Comparison of ENCODE assay signal across 15 cellular contexts in the genomic region with DNA sequence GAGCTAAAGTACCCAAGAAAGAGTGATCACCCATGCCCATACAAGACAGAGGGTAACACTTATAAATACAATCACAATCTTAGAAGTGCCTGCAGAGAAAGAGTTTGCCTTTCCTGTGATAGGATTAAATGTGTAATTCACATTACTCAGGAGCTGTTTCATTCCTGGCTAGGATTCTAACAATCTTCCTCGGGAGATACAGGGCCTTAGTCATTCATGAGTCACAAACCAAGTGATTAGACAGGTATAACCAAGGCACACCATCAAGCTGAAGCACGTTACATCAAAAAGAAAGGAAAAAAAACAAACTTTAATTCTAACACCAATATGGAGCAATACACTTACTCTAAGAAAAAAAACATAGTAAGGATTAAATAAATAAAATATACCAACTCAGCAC. TPM values are rescaled to one million over a fixed set of nuclear protein-coding genes. Genes with fewer than 3 reads are reported as not detected.
A peak's percentile ranks its signal among the peaks of the same experiment; 100 is the strongest.
DNase-seq lines count a peak whose midpoint lies in the region; ATAC-seq and TF ChIP-seq lines count a peak whose summit lies in the region.
"Had no signal": no experiment of that assay in that cellular context is flagged by ENCODE, and none has a peak within 500 bp of the region (broad histone marks: within the 10 kb centered on the region; RNA-seq: fewer than 3 reads in every experiment).

No MANE protein-coding gene starts in this region.

- intact Hi-C loops in spleen (cut with DNase I; ENCODE audit: low total_unique reads): no loop called here

- 81 to 91% (median 85%) methylated on average over 2 of the region's 2 CpGs for WGBS in spleen, 5 donors

- H3K27ac ChIP-seq in RWPE2 (ENCODE audit: poor library complexity, severe bottlenecking) (peak overlapping the region; percentile 81), spleen (no peak overlapping the region)
- H3K27ac ChIP-seq: right atrium auricular region had no signal

- TF ChIP-seq CTCF in RWPE2 (IDR thresholded peaks at IDR 0.05; ENCODE audit: poor library complexity, severe bottlenecking) (no peak), spleen (IDR thresholded peaks at IDR 0.05 in 8 of 11, conservative IDR thresholded peaks at IDR 0.05 in 3 of 11) (no peak)

- DNase-seq in H4 (ENCODE audit: low spot score): peak; percentile 55
- DNase-seq in RWPE2 (ENCODE audit: low spot score): no peak
- DNase-seq in renal cortical epithelial cell (ENCODE audit: low read depth): peak; percentile 95
- no peak for DNase-seq in activated gamma-delta T cell (lab: John Stamatoyannopoulos, UW)
- no peak for DNase-seq in spleen
- DNase-seq: anterior cingulate cortex; CD4-positive, alpha-beta T cell; NCI-H1436; NCI-H526 treated with DMSO at 0.1 percent for 48 hours; SHP77 treated with DMSO at 0.1 percent for 48 hours had no signal

- H3K36me3 ChIP-seq in RWPE2 (ENCODE audit: low read depth) (no peaks in the 10 kb centered on the region), spleen (no peaks in the 10 kb centered on the region)
- H3K36me3 ChIP-seq: right atrium auricular region had no signal

- TF ChIP-seq POLR2A in spleen (IDR thresholded peaks at IDR 0.05): no peak

- no peak overlapping the region for H3K4me3 ChIP-seq in RWPE2 (ENCODE audit: severe bottlenecking)
- no peak overlapping the region for H3K4me3 ChIP-seq in spleen
- H3K4me3 ChIP-seq: right atrium auricular region had no signal

- ATAC-seq in RWPE2 (ENCODE audit: low read depth) (peak; percentile 92), esophagus mucosa (peak; percentile 98), HG03039 (IDR thresholded peaks at IDR 0.05; ENCODE audit: unreplicated experiment) (no peak), HG03469 (IDR thresholded peaks at IDR 0.05; ENCODE audit: unreplicated experiment) (no peak)
- ATAC-seq: HepG2 had no signal

- no peaks in the 10 kb centered on the region for H3K9me3 ChIP-seq in RWPE2 (ENCODE audit: severe bottlenecking)
- H3K9me3 ChIP-seq in spleen: no peaks in the 10 kb centered on the region
- H3K9me3 ChIP-seq: right atrium auricular region had no signal

- no peaks in the 10 kb centered on the region for H3K27me3 ChIP-seq in RWPE2 (ENCODE audit: insufficient read depth, poor library complexity, severe bottlenecking)
- H3K27me3 ChIP-seq in spleen (replicated peaks in 1 of 7): no peaks in the 10 kb centered on the region
- H3K27me3 ChIP-seq: right atrium auricular region had no signal

- H3K4me1 ChIP-seq in RWPE2 (ENCODE audit: insufficient read depth, poor library complexity, severe bottlenecking) (peaks cover 35% of the 10 kb centered on the region), spleen (no peaks in the 10 kb centered on the region)
- H3K4me1 ChIP-seq: right atrium auricular region had no signal

RNA-seq across cellular contexts. Expression of a gene that starts 14.9 kb away (rescaled TPM):
- 14.9 and 15.9 TPM in 2 replicates for total RNA-seq in H4 (2014; rRNA removed; shearing (Covaris generic))
- total RNA-seq in esophagus mucosa (0.92 TPM), renal cortical epithelial cell (0.55 and 3.1 TPM in 2 replicates), spleen (1 to 10 TPM in 6 of 7 donors, under 1 TPM in 1; 0.77 to 3.0 (median 1.6) TPM)
- polyA plus RNA-seq in spleen: under 1 TPM; 0.12 to 0.17 (median 0.16) TPM
- total RNA-seq: CD4-positive, alpha-beta T cell had no signal

Comparison
In these comparisons a context has a peak if more than half of its experiments do, and no peak if none do; other contexts are left out.
1. DNase-seq: peak in H4 (single experiment) and renal cortical epithelial cell (single experiment); none in RWPE2 (single experiment), activated gamma-delta T cell (single experiment) and spleen (single experiment).
2. ATAC-seq: peak in RWPE2 (single experiment) and esophagus mucosa (single experiment); none in HG03039 (single experiment) and HG03469 (single experiment).